Comparison of ENCODE assay signal across 20 cellular contexts in the genomic region with DNA sequence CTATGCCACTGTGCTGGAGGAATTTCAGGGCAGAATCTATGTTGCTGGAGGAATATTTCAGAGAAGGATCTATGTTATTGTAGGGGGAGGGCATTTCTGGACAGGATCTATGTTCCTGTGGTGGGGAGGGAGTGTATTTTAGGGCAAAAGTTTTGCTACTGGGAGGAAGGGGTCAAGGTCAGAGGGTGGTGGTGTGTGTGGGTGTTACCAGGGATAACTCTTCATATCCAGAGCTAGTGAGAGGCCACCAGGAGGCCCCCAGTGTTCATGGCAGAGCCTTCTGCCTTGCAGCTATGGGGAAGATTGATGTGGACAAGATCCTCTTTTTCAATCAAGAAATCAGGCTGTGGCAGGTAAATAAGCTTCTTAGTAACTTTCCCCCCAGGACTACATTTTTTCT. TPM values are rescaled to one million over a fixed set of nuclear protein-coding genes. Genes with fewer than 3 reads are reported as not detected.
A peak's percentile ranks its signal among the peaks of the same experiment; 100 is the strongest.
DNase-seq lines count a peak whose midpoint lies in the region; ATAC-seq, FAIRE-seq and TF ChIP-seq lines count a peak whose summit lies in the region.
"Had no signal": no experiment of that assay in that cellular context is flagged by ENCODE, and none has a peak within 500 bp of the region (broad histone marks: within the 10 kb centered on the region; RNA-seq: fewer than 3 reads in every experiment).

No MANE protein-coding gene starts in this region.

- H2AFZ ChIP-seq in HepG2 (ENCODE audit: low read length) (no peak overlapping the region), astrocyte (ENCODE audit: low read depth, low read length) (no peak overlapping the region)

- FAIRE-seq in HepG2 (lab: Jason Lieb, UNC) (no peak), astrocyte (lab: Jason Lieb, UNC) (no peak)
- FAIRE-seq: A549, GM12892 had no signal

- DNase-seq in HepG2 (ENCODE audit: low spot score) (no peak), right lobe of liver (no peak), astrocyte (ENCODE audit: low read depth) (no peak), kidney glomerular epithelial cell (lab: John Stamatoyannopoulos, UW) (peak; percentile 24), type B pancreatic cell (ENCODE audit: extremely low spot score, unreplicated experiment) (no peak), NCI-H524 treated with DMSO at 0.1 percent for 48 hours (lab: John Stamatoyannopoulos, UW) (no peak), NCI-H774 (lab: John Stamatoyannopoulos, UW) (no peak)
- no peak for DNase-seq in naive thymus-derived CD4-positive, alpha-beta T cell
- DNase-seq: Caco-2; CD8-positive, alpha-beta memory T cell; DND-41; GDM1; GOT3 had no signal

- H3K4me1 Mint-ChIP-seq in astrocyte (ENCODE audit: low read depth, unreplicated experiment), result peaks cover 9% of the 10 kb centered on the region
- peaks cover 6% of the 10 kb centered on the region for H3K4me1 Mint-ChIP-seq in type B pancreatic cell (ENCODE audit: unreplicated experiment)
- H3K4me1 Mint-ChIP-seq in naive thymus-derived CD4-positive, alpha-beta T cell, result peaks cover 0 to 5% (median 0%) of the 10 kb centered on the region in 7 donors
- H3K4me1 Mint-ChIP-seq: CD8-positive, alpha-beta memory T cell had no signal

- POLR2A ChIA-PET in HepG2 (lab: Yijun Ruan, JAX), result interaction anchor here (1.3 kb wide), 1 partner anchor 22 kb away, joined by 3 read pairs; no protein-coding TSS in a partner anchor
- POLR2A ChIA-PET in naive thymus-derived CD4-positive, alpha-beta T cell (lab: Charles Lee), result no interaction called here

- H3K9me3 ChIP-seq in HepG2 (ENCODE audit: low read length), result no peaks in the 10 kb centered on the region
- H3K9me3 ChIP-seq in right lobe of liver, result no peaks in the 10 kb centered on the region
- H3K9me3 ChIP-seq in astrocyte (ENCODE audit: insufficient read depth, low read depth, low read length), result no peaks in the 10 kb centered on the region
- no peaks in the 10 kb centered on the region for H3K9me3 ChIP-seq in naive thymus-derived CD4-positive, alpha-beta T cell (ENCODE audit: control insufficient read depth in 2 of 3, low read length in 3 of 3)
- H3K9me3 ChIP-seq: A549, Caco-2, HAP-1 had no signal

- TF ChIP-seq CTCF in HepG2 (CRISPR knock-in tag; IDR thresholded peaks at IDR 0.05), result peak; percentile 24; the same call in 1 of the 2 replicates
- TF ChIP-seq CTCF in right lobe of liver (IDR thresholded peaks at IDR 0.05), result no peak
- no peak for TF ChIP-seq CTCF in astrocyte (IDR thresholded peaks at IDR 0.05; ENCODE audit: insufficient read depth, low read depth, low read length)
- no peak for TF ChIP-seq CTCF in type B pancreatic cell (conservative IDR thresholded peaks at IDR 0.05)

- H3K9me3 Mint-ChIP-seq in astrocyte (ENCODE audit: unreplicated experiment) (peaks cover 2% of the 10 kb centered on the region), type B pancreatic cell (no peaks in the 10 kb centered on the region)
- peaks cover 0 to 4% (median 0%) of the 10 kb centered on the region in 11 donors for H3K9me3 Mint-ChIP-seq in naive thymus-derived CD4-positive, alpha-beta T cell
- H3K9me3 Mint-ChIP-seq: CD8-positive, alpha-beta memory T cell had no signal

- CTCF ChIA-PET in HepG2 (lab: Yijun Ruan, JAX; ENCODE audit: low intra/inter-chr PET ratio, low total read pairs), result no interaction called here
- CTCF ChIA-PET in naive thymus-derived CD4-positive, alpha-beta T cell (lab: Charles Lee), result interaction anchor here (0.5 kb wide), 1 partner anchor 173 kb away, joined by 4 read pairs; no protein-coding TSS in a partner anchor

- H3K27ac ChIP-seq in HepG2 (ENCODE audit: extremely low read length, insufficient read depth, low read length), result no peak overlapping the region
- no peak overlapping the region for H3K27ac ChIP-seq in right lobe of liver
- H3K27ac ChIP-seq in astrocyte (ENCODE audit: low read depth, low read length), result no peak overlapping the region
- no peak overlapping the region for H3K27ac ChIP-seq in naive thymus-derived CD4-positive, alpha-beta T cell (ENCODE audit: low read depth, low read length)
- H3K27ac ChIP-seq: A549 had no signal

- TF ChIP-seq RAD21 in HepG2 (CRISPR knock-in tag; IDR thresholded peaks at IDR 0.05), result no peak

- H3K36me3 ChIP-seq in HepG2 (replicated peaks in 1 of 2; ENCODE audit: control insufficient read depth in 1 of 2, insufficient read depth in 2 of 2, low read length in 2 of 2) (no peaks in the 10 kb centered on the region), right lobe of liver (no peaks in the 10 kb centered on the region), astrocyte (ENCODE audit: insufficient read depth, low read length) (no peaks in the 10 kb centered on the region)
- no peaks in the 10 kb centered on the region for H3K36me3 ChIP-seq in naive thymus-derived CD4-positive, alpha-beta T cell (ENCODE audit: control insufficient read depth in 2 of 3, insufficient read depth in 3 of 3, low read length in 3 of 3)
- H3K36me3 ChIP-seq: HAP-1 had no signal

- intact Hi-C loops in HepG2 (cut with micrococcal nuclease; ENCODE audit: unreplicated experiment) (no loop called here), right lobe of liver (cut with DNase I) (no loop called here)
- intact Hi-C loops in naive thymus-derived CD4-positive, alpha-beta T cell (cut with micrococcal nuclease), result no loop called here

- H3K27me3 Mint-ChIP-seq in astrocyte (ENCODE audit: low read depth, unreplicated experiment) (peaks cover 8% of the 10 kb centered on the region), type B pancreatic cell (no peaks in the 10 kb centered on the region)
- H3K27me3 Mint-ChIP-seq in naive thymus-derived CD4-positive, alpha-beta T cell, result peaks cover 0 to 4% (median 0%) of the 10 kb centered on the region in 5 donors

- no peaks in the 10 kb centered on the region for H3K36me3 Mint-ChIP-seq in astrocyte (ENCODE audit: low read depth, unreplicated experiment)
- H3K36me3 Mint-ChIP-seq in type B pancreatic cell, result no peaks in the 10 kb centered on the region
- peaks cover 0 to 3% (median 0%) of the 10 kb centered on the region in 5 donors for H3K36me3 Mint-ChIP-seq in naive thymus-derived CD4-positive, alpha-beta T cell
- H3K36me3 Mint-ChIP-seq: CD8-positive, alpha-beta memory T cell had no signal

- H3K4me3 Mint-ChIP-seq in astrocyte (ENCODE audit: unreplicated experiment) (peak overlapping the region; percentile 11), type B pancreatic cell (no peak overlapping the region)
- no peak overlapping the region for H3K4me3 Mint-ChIP-seq in naive thymus-derived CD4-positive, alpha-beta T cell
- H3K4me3 Mint-ChIP-seq: CD14-positive monocyte; CD8-positive, alpha-beta memory T cell had no signal

- H3K4me2 ChIP-seq in HepG2 (ENCODE audit: low read depth, low read length) (peak overlapping the region; percentile 9; the same call in 1 of the 2 replicates), astrocyte (ENCODE audit: low read length) (no peak overlapping the region)
- H3K4me2 ChIP-seq: A549 had no signal

- no peak overlapping the region for H3K9ac ChIP-seq in HepG2 (ENCODE audit: insufficient read depth, low read depth, low read length)
- no peak overlapping the region for H3K9ac ChIP-seq in astrocyte (ENCODE audit: low read length)

- TF ChIP-seq EP300 in HepG2 (IDR thresholded peaks at IDR 0.05; ENCODE audit: low read depth in 2 of 2, low read length in 2 of 2), result no peak
- TF ChIP-seq EP300 in HepG2 (CRISPR knock-in tag; IDR thresholded peaks at IDR 0.05; ENCODE audit: borderline replicate concordance), result no peak

- no peak for TF ChIP-seq POLR2A in HepG2 (IDR thresholded peaks at IDR 0.05; ENCODE audit: insufficient read depth in 1 of 2, low read depth in 2 of 2, low read length in 2 of 2)
- TF ChIP-seq POLR2A in right lobe of liver (IDR thresholded peaks at IDR 0.05), result no peak

- H3K27me3 ChIP-seq in HepG2 (ENCODE audit: control insufficient read depth in 1 of 2, insufficient read depth in 2 of 2, low read length in 2 of 2) (no peaks in the 10 kb centered on the region), right lobe of liver (no peaks in the 10 kb centered on the region), astrocyte (ENCODE audit: insufficient read depth, low read length) (no peaks in the 10 kb centered on the region)
- no peaks in the 10 kb centered on the region for H3K27me3 ChIP-seq in naive thymus-derived CD4-positive, alpha-beta T cell (ENCODE audit: control insufficient read depth in 2 of 2, insufficient read depth in 2 of 2, low read length in 2 of 2)

- peak; percentile 83 for ATAC-seq in HepG2
- no peak for ATAC-seq in right lobe of liver
- no peak for ATAC-seq in naive thymus-derived CD4-positive, alpha-beta T cell

- H3K4me3 ChIP-seq in HepG2 (replicated peaks in 1 of 3; ENCODE audit: insufficient read depth in 1 of 3, low read depth in 2 of 3, low read length in 3 of 3) (no peak overlapping the region), right lobe of liver (no peak overlapping the region), astrocyte (ENCODE audit: insufficient read depth, low read depth, low read length) (no peak overlapping the region)
- no peak overlapping the region for H3K4me3 ChIP-seq in naive thymus-derived CD4-positive, alpha-beta T cell (ENCODE audit: low read length)
- H3K4me3 ChIP-seq: A549, HAP-1 had no signal

- H3K79me2 ChIP-seq in HepG2 (ENCODE audit: insufficient read depth, low read length) (no peaks in the 10 kb centered on the region), astrocyte (ENCODE audit: insufficient read depth, low read length) (no peaks in the 10 kb centered on the region)

- H3K27ac Mint-ChIP-seq in astrocyte (ENCODE audit: unreplicated experiment) (no peak overlapping the region), type B pancreatic cell (peak overlapping the region; percentile 22)
- H3K27ac Mint-ChIP-seq in naive thymus-derived CD4-positive, alpha-beta T cell, result no peak overlapping the region
- H3K27ac Mint-ChIP-seq: CD14-positive monocyte had no signal

- H4K20me1 ChIP-seq in HepG2 (ENCODE audit: insufficient read depth, low read length), result no peaks in the 10 kb centered on the region
- no peaks in the 10 kb centered on the region for H4K20me1 ChIP-seq in astrocyte (ENCODE audit: insufficient read depth, low read length)

- peaks cover 31% of the 10 kb centered on the region for H3K4me1 ChIP-seq in HepG2 (ENCODE audit: insufficient read depth, low read length)
- H3K4me1 ChIP-seq in right lobe of liver, result no peaks in the 10 kb centered on the region
- H3K4me1 ChIP-seq in astrocyte (ENCODE audit: insufficient read depth, low read length), result no peaks in the 10 kb centered on the region
- no peaks in the 10 kb centered on the region for H3K4me1 ChIP-seq in naive thymus-derived CD4-positive, alpha-beta T cell (ENCODE audit: control insufficient read depth in 2 of 2, insufficient read depth in 2 of 2, low read length in 2 of 2)
- H3K4me1 ChIP-seq: A549, Caco-2, HAP-1 had no signal

- no TSS peak for BruUV-seq in HepG2 (replicated peaks; lab: Mats Ljungman, UMichigan)

- in situ Hi-C loops in HepG2 (cut with HindIII; ENCODE audit: extremely low pct_ligation_motif_present, low pct_unique_long_range_greater_than_20kb), result no loop called here

RNA-seq across cellular contexts. Expression of a gene that starts 2.0 kb away (rescaled TPM):
- not detected in 2 replicates for total RNA-seq in HepG2 (2016; rRNA removed; fragmentation: Illumina TruSeq; extraction: Trizol)
- total RNA-seq in HepG2 (2016; cell fraction: cytosol; rRNA removed; fragmentation: Illumina TruSeq; extraction: Trizol; ENCODE audit: low read depth), result not detected in 2 replicates
- total RNA-seq in HepG2 (2016; cell fraction: insoluble cytoplasmic fraction; rRNA removed; fragmentation: Illumina TruSeq; extraction: Trizol), result not detected in 2 replicates
- not detected in 2 replicates for total RNA-seq in HepG2 (2016; cell fraction: membrane; rRNA removed; fragmentation: Illumina TruSeq; extraction: Trizol)
- total RNA-seq in HepG2 (2016; cell fraction: nucleus; rRNA removed; fragmentation: Illumina TruSeq; extraction: Trizol), result not detected in 2 replicates
- polyA plus RNA-seq in HepG2 (2011; rRNA removed), result 0.20 TPM in 1 of 2 replicates, not detected in the other
- polyA plus RNA-seq in HepG2 (2011; cell fraction: cytosol; rRNA removed), result not detected in 2 replicates
- 0.18 and 0.38 TPM in 2 replicates for polyA plus RNA-seq in HepG2 (2011; cell fraction: nucleus; rRNA removed)
- not detected in 2 replicates for polyA plus RNA-seq in HepG2 (2012)
- polyA plus RNA-seq in HepG2 (2016; cell fraction: cytosol; fragmentation: Illumina TruSeq; extraction: Trizol; ENCODE audit: low read depth), result not detected in 2 replicates
- not detected in 2 replicates for polyA plus RNA-seq in HepG2 (2016; cell fraction: insoluble cytoplasmic fraction; fragmentation: Illumina TruSeq; extraction: Trizol; ENCODE audit: low read depth)
- not detected in 2 replicates for polyA plus RNA-seq in HepG2 (2016; cell fraction: membrane; fragmentation: Illumina TruSeq; extraction: Trizol; ENCODE audit: low read depth)
- not detected in 2 replicates for polyA plus RNA-seq in HepG2 (2016; cell fraction: nucleus; fragmentation: Illumina TruSeq; extraction: Trizol; ENCODE audit: insufficient read depth, low read depth)
- not detected in 2 replicates for polyA minus RNA-seq in HepG2 (2011; rRNA and poly(A)+ RNA removed; ENCODE audit: low replicate concordance)
- polyA minus RNA-seq in HepG2 (2011; cell fraction: cytosol; rRNA and poly(A)+ RNA removed), result not detected in 2 replicates
- not detected in 2 replicates for polyA minus RNA-seq in HepG2 (2011; cell fraction: nucleus; rRNA and poly(A)+ RNA removed)
- not detected for total RNA-seq in right lobe of liver
- total RNA-seq in astrocyte, result not detected in 2 replicates
- not detected in 2 replicates for total RNA-seq in type B pancreatic cell (ENCODE audit: low replicate concordance)
- total RNA-seq in naive thymus-derived CD4-positive, alpha-beta T cell, result not detected
- polyA plus RNA-seq in naive thymus-derived CD4-positive, alpha-beta T cell, result not detected
- total RNA-seq: Caco-2; CD8-positive, alpha-beta memory T cell; HT-29 had no signal
- polyA plus RNA-seq: A549; AG04450; BJ; CD14-positive monocyte; CD8-positive, alpha-beta memory T cell had no signal

RNA-seq across cellular contexts. Expression of a gene that starts 20.4 kb away (rescaled TPM):
- total RNA-seq in HepG2 (2016; rRNA removed; fragmentation: Illumina TruSeq; extraction: Trizol) (10.0 and 12.1 TPM in 2 replicates), right lobe of liver (10 to 100 TPM in 1 of 6 experiments, 1 to 10 TPM in 5; 6.0 to 11.5 (median 8.6) TPM), astrocyte (5.5 and 6.6 TPM in 2 replicates), type B pancreatic cell (ENCODE audit: low replicate concordance) (10.0 and 25.8 TPM in 2 replicates)
- total RNA-seq in HepG2 (2016; cell fraction: cytosol; rRNA removed; fragmentation: Illumina TruSeq; extraction: Trizol; ENCODE audit: low read depth), result 1.1 and 1.8 TPM in 2 replicates
- total RNA-seq in HepG2 (2016; cell fraction: insoluble cytoplasmic fraction; rRNA removed; fragmentation: Illumina TruSeq; extraction: Trizol), result 9.2 and 12.1 TPM in 2 replicates
- 1.5 and 2.3 TPM in 2 replicates for total RNA-seq in HepG2 (2016; cell fraction: membrane; rRNA removed; fragmentation: Illumina TruSeq; extraction: Trizol)
- 11.3 and 14.5 TPM in 2 replicates for total RNA-seq in HepG2 (2016; cell fraction: nucleus; rRNA removed; fragmentation: Illumina TruSeq; extraction: Trizol)
- 11.6 and 13.7 TPM in 2 replicates for polyA plus RNA-seq in HepG2 (2011; rRNA removed)
- 7.2 and 8.6 TPM in 2 replicates for polyA plus RNA-seq in HepG2 (2011; cell fraction: cytosol; rRNA removed)
- polyA plus RNA-seq in HepG2 (2011; cell fraction: nucleus; rRNA removed), result 43.9 and 51.3 TPM in 2 replicates
- 5.7 and 6.1 TPM in 2 replicates for polyA plus RNA-seq in HepG2 (2012)
- polyA plus RNA-seq in HepG2 (2016; cell fraction: cytosol; fragmentation: Illumina TruSeq; extraction: Trizol; ENCODE audit: low read depth), result 0.26 and 0.31 TPM in 2 replicates
- polyA plus RNA-seq in HepG2 (2016; cell fraction: insoluble cytoplasmic fraction; fragmentation: Illumina TruSeq; extraction: Trizol; ENCODE audit: low read depth), result 10.7 and 11.4 TPM in 2 replicates
- 0.56 and 0.65 TPM in 2 replicates for polyA plus RNA-seq in HepG2 (2016; cell fraction: membrane; fragmentation: Illumina TruSeq; extraction: Trizol; ENCODE audit: low read depth)
- 21.1 and 22.2 TPM in 2 replicates for polyA plus RNA-seq in HepG2 (2016; cell fraction: nucleus; fragmentation: Illumina TruSeq; extraction: Trizol; ENCODE audit: insufficient read depth, low read depth)
- polyA minus RNA-seq in HepG2 (2011; rRNA and poly(A)+ RNA removed; ENCODE audit: low replicate concordance), result 8.2 and 19.7 TPM in 2 replicates
- polyA minus RNA-seq in HepG2 (2011; cell fraction: cytosol; rRNA and poly(A)+ RNA removed), result 5.3 and 8.8 TPM in 2 replicates
- polyA minus RNA-seq in HepG2 (2011; cell fraction: nucleus; rRNA and poly(A)+ RNA removed), result 12.6 and 17.4 TPM in 2 replicates
- total RNA-seq in naive thymus-derived CD4-positive, alpha-beta T cell, result 10 to 100 TPM; 18.2 to 59.2 (median 37.0) TPM
- 1 to 10 TPM; 3.5 to 9.3 TPM for polyA plus RNA-seq in naive thymus-derived CD4-positive, alpha-beta T cell
